ENCODE assay signal across 24 cellular contexts in the genomic region with DNA sequence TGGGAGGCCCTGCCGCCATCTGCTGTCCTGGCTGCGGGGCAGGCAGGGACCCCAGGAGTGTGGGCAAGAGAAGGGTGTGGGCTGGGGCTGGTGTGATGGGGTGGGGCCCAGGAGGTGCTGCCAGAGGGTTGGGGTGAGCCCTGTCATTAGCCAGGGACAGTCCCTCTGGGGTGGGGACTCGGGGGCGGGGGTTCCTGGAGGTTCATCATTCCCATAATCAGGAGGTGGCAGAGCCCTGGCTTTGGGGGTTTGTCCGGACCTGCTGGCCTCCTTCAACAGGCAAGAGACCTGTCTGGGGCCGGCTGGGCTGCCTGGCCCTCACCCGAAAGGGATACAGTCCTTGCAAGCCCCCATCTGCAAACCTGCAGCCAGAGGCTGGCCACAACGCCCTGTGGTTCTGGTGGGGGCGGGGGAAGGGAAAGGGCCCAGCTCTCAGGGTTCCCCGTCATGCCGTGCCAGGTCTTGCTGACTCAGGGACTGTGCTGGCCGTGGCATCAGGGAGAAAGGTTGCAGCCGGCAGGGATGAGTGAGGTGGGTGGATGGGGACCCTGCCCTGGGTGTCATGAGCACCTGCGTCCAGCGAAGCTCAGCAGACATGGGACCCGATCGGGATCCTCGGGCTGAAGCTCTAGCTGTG.
A peak's percentile ranks its signal among the peaks of the same experiment; 100 is the strongest.
DNase-seq lines count a peak whose midpoint lies in the region; ATAC-seq, FAIRE-seq and TF ChIP-seq lines count a peak whose summit lies in the region.
"Had no signal": no experiment of that assay in that cellular context is flagged by ENCODE, and none has a peak within 500 bp of the region (broad histone marks: within the 10 kb centered on the region; RNA-seq: fewer than 3 reads in every experiment).

No MANE protein-coding gene starts in this region.

- TF ChIP-seq CTCF in colonic mucosa (IDR thresholded peaks at IDR 0.05) (no peak), kidney (IDR thresholded peaks at IDR 0.05; ENCODE audit: borderline replicate concordance, extremely low read depth, insufficient read depth) (no peak)

- no peak overlapping the region for H3K4ac ChIP-seq in neuronal stem cell (ENCODE audit: low read length)

- peak overlapping the region; percentile 43 for H3K23ac ChIP-seq in neuronal stem cell (ENCODE audit: low read depth, low read length, poor library complexity)

- H2BK5ac ChIP-seq in neuronal stem cell (ENCODE audit: low read length) = no peak overlapping the region

- H3K27ac ChIP-seq in colonic mucosa (no peak overlapping the region), neuronal stem cell (replicated peaks; ENCODE audit: low read length) (no peak overlapping the region), kidney (ENCODE audit: low read depth in 2 of 2, low read length in 2 of 2) (no peak overlapping the region)
- H3K27ac ChIP-seq: breast epithelium, coronary artery, gastroesophageal sphincter, thoracic aorta had no signal

- H3K79me1 ChIP-seq in neuronal stem cell (ENCODE audit: low read depth, low read length) = no peaks in the 10 kb centered on the region

- H2BK120ac ChIP-seq in neuronal stem cell (ENCODE audit: low read depth, low read length) = no peak overlapping the region

- H3K36me3 ChIP-seq in colonic mucosa = no peaks in the 10 kb centered on the region
- H3K36me3 ChIP-seq in neuronal stem cell (replicated peaks in 1 of 2; ENCODE audit: control insufficient read depth in 2 of 2, insufficient read depth in 2 of 2, low read length in 2 of 2) = no peaks in the 10 kb centered on the region
- no peaks in the 10 kb centered on the region for H3K36me3 ChIP-seq in kidney (ENCODE audit: control insufficient read depth in 1 of 2, insufficient read depth in 2 of 2, low read length in 2 of 2)
- H3K36me3 ChIP-seq: breast epithelium, gastroesophageal sphincter, thoracic aorta had no signal

- intact Hi-C loops in colonic mucosa (cut with DNase I) = loop anchor here (10.0 kb wide), 1 partner anchor 1870 kb away; no protein-coding TSS in a partner anchor
- intact Hi-C loops in kidney (cut with DNase I) = no loop called here

- H3K14ac ChIP-seq in neuronal stem cell (ENCODE audit: low read length) = peak overlapping the region; percentile 56

- H2AK5ac ChIP-seq in neuronal stem cell (ENCODE audit: low read depth, low read length) = peak overlapping the region; percentile 91

- H3K4me1 ChIP-seq in colonic mucosa (no peaks in the 10 kb centered on the region), neuronal stem cell (ENCODE audit: control insufficient read depth in 2 of 2, insufficient read depth in 1 of 2, low read depth in 1 of 2, low read length in 2 of 2) (no peaks in the 10 kb centered on the region), kidney (ENCODE audit: control insufficient read depth in 1 of 2, insufficient read depth in 1 of 2, low read depth in 1 of 2, low read length in 2 of 2) (no peaks in the 10 kb centered on the region)
- H3K4me1 ChIP-seq: breast epithelium, gastroesophageal sphincter had no signal

- peak; percentile 0 for DNase-seq in stimulated activated CD4-positive, alpha-beta T cell treated with anti-CD3 and anti-CD28 coated beads, Interleukin-4, amount 100 ng/mL, for 24 hours
- no peak for DNase-seq in stimulated activated CD4-positive, alpha-beta T cell treated with anti-CD3 and anti-CD28 coated beads, Interleukin-1b, Interleukin-23, amount 100 ng/mL, for 48 hours
- DNase-seq in colonic mucosa = peak; percentile 11
- DNase-seq in neuronal stem cell (ENCODE audit: low spot score) = no peak
- DNase-seq in NCI-H1048 (lab: John Stamatoyannopoulos, UW) = no peak
- no peak for DNase-seq in kidney
- DNase-seq: activated CD4-positive, alpha-beta T cell treated with anti-CD3 and anti-CD28 coated beads, Interleukin-2, amount 50 U/mL, for 4 hours; activated naive CD4-positive, alpha-beta T cell treated with anti-CD3 and anti-CD28 coated beads for 36 hours; activated T-cell treated with anti-CD3 and anti-CD28 coated beads, Interleukin-2, amount 50 U/mL, for 4 hours; amygdala; CD4-positive, CD25-positive, alpha-beta regulatory T cell; NCI-H446 treated with DMSO at 0.1 percent for 48 hours; OCI-M1; retina; stimulated activated CD4-positive, alpha-beta T cell treated with anti-CD3 and anti-CD28 coated beads, Interleukin-4, amount 100 ng/mL, for 4 hours; stimulated activated naive CD4-positive, alpha-beta T cell treated with Interleukin-2 at 50 U/mL for 16 hours had no signal

- no peak overlapping the region for H3K9ac ChIP-seq in colonic mucosa (ENCODE audit: low read depth in 2 of 2, low read length in 2 of 2)
- H3K9ac ChIP-seq in neuronal stem cell (ENCODE audit: low read depth, low read length, poor library complexity) = no peak overlapping the region
- no peak overlapping the region for H3K9ac ChIP-seq in kidney (ENCODE audit: low read length in 2 of 2)

- peak overlapping the region; percentile 45 for H3K18ac ChIP-seq in neuronal stem cell (ENCODE audit: low read length)

- peak overlapping the region; percentile 84 for H2BK12ac ChIP-seq in neuronal stem cell (ENCODE audit: low read length)

- H3K27me3 ChIP-seq in colonic mucosa = no peaks in the 10 kb centered on the region
- H3K27me3 ChIP-seq in neuronal stem cell (ENCODE audit: control insufficient read depth in 3 of 3, insufficient read depth in 3 of 3, low read depth in 1 of 3, low read length in 3 of 3) = no peaks in the 10 kb centered on the region

- H3K4me3 ChIP-seq in colonic mucosa (no peak overlapping the region), neuronal stem cell (ENCODE audit: low read length in 2 of 2) (no peak overlapping the region), kidney (ENCODE audit: low read length in 2 of 2) (no peak overlapping the region)
- H3K4me3 ChIP-seq: breast epithelium, coronary artery, gastroesophageal sphincter, thoracic aorta had no signal

- WGBS in neuronal stem cell (ENCODE audit: extremely low coverage in 2 of 2, insufficient read length in 2 of 2, insufficient replicate concordance in 1 of 2), 2 donors = no CpG with 5 or more reads among the region's 18 CpGs

- H2BK15ac ChIP-seq in neuronal stem cell (ENCODE audit: low read length) = no peak overlapping the region

- no peak overlapping the region for H2AFZ ChIP-seq in neuronal stem cell (ENCODE audit: low read length)

- no peak for ATAC-seq in GM18873 (IDR thresholded peaks at IDR 0.05; ENCODE audit: low FRiP score, unreplicated experiment)
- ATAC-seq: activated T-cell treated with anti-CD3 and anti-CD28 coated beads, Interleukin-2, amount 50 U/mL, for 4 hours; gastroesophageal sphincter; Right ventricle myocardium inferior had no signal

- H3K9me3 ChIP-seq in colonic mucosa (no peaks in the 10 kb centered on the region), neuronal stem cell (replicated peaks in 1 of 2; ENCODE audit: control insufficient read depth in 2 of 2, insufficient read depth in 1 of 2, low read depth in 1 of 2, low read length in 2 of 2) (no peaks in the 10 kb centered on the region), kidney (ENCODE audit: control insufficient read depth in 1 of 2, low read length in 2 of 2) (no peaks in the 10 kb centered on the region)
- H3K9me3 ChIP-seq: breast epithelium, thoracic aorta had no signal

- FAIRE-seq in kidney (lab: Jason Lieb, UNC) = no peak
- FAIRE-seq: endometrium, keratinocyte had no signal

- no peak overlapping the region for H4K91ac ChIP-seq in neuronal stem cell (ENCODE audit: low read depth, low read length, poor library complexity)

- H3K4me2 ChIP-seq in neuronal stem cell (ENCODE audit: insufficient read depth, low read length, poor library complexity, severe bottlenecking) = no peak overlapping the region

- no peak overlapping the region for H4K8ac ChIP-seq in neuronal stem cell (ENCODE audit: low read depth, low read length)

Comparison
In these comparisons a context has a peak if more than half of its experiments do, and no peak if none do; other contexts are left out.
1. DNase-seq: peak in stimulated activated CD4-positive, alpha-beta T cell treated with anti-CD3 and anti-CD28 coated beads, Interleukin-4, amount 100 ng/mL, for 24 hours (single experiment) and colonic mucosa (single experiment); none in stimulated activated CD4-positive, alpha-beta T cell treated with anti-CD3 and anti-CD28 coated beads, Interleukin-1b, Interleukin-23, amount 100 ng/mL, for 48 hours (single experiment), neuronal stem cell (single experiment), NCI-H1048 (single experiment) and kidney (single experiment).